In genomic region chr14:76974365-76974764, GRCh38 we compare ENCODE assay signal across 22 cellular contexts. TPM values are rescaled to one million over a fixed set of nuclear protein-coding genes. Genes with fewer than 3 reads are reported as not detected.
DNase-seq lines count a peak whose midpoint lies in the region; ATAC-seq, FAIRE-seq and TF ChIP-seq lines count a peak whose summit lies in the region.
"Had no signal": no experiment of that assay in that cellular context is flagged by ENCODE, and none has a peak within 500 bp of the region (broad histone marks: within the 10 kb centered on the region; RNA-seq: fewer than 3 reads in every experiment).

No MANE protein-coding gene starts in this region.

- H2BK15ac ChIP-seq in IMR-90 (ENCODE audit: low read depth, low read length) (no peak overlapping the region), H1 (ENCODE audit: low read length) (no peak overlapping the region)

- POLR2A ChIA-PET in IMR-90 (lab: Charles Lee; ENCODE audit: unreplicated experiment) (no interaction called here), H1 (lab: Charles Lee; ENCODE audit: partially characterized antibody) (interaction anchor here (0.6 to 2.6 kb wide), 6 partner anchors 10 to 96 kb away, joined by 3 to 7 read pairs (median 4); no protein-coding TSS in a partner anchor)

- H3K27me3 Mint-ChIP-seq in T-helper 1 cell treated with Interleukin-12 subunit alpha and Interleukin-12 subunit beta and Interleukin-4 antibody, amounts not matched to agents 30 μg/mL and 1 μg/mL, for 36 hours (ENCODE audit: low read depth), result no peaks in the 10 kb centered on the region
- H3K27me3 Mint-ChIP-seq in neural progenitor cell (ENCODE audit: insufficient read depth, low read depth), result peaks cover 6% of the 10 kb centered on the region
- H3K27me3 Mint-ChIP-seq: B cell; CD4-positive, alpha-beta T cell had no signal

- CTCF ChIA-PET in IMR-90 (lab: Yijun Ruan, JAX), result no interaction called here
- CTCF ChIA-PET in H1 (lab: Charles Lee; ENCODE audit: partially characterized antibody), result interaction anchor here (0.6 to 5.3 kb wide), 14 partner anchors 11 to 414 kb away, joined by 3 to 28 read pairs (median 4); no protein-coding TSS in a partner anchor

- H3K79me2 ChIP-seq in H1 (ENCODE audit: control insufficient read depth in 1 of 2, insufficient read depth in 2 of 2, low read length in 2 of 2) (no peaks in the 10 kb centered on the region), neural progenitor cell (ENCODE audit: low read depth) (no peaks in the 10 kb centered on the region)

- in situ Hi-C loops in IMR-90 (cut with MboI; ENCODE audit: low sequenced_read_pairs), result no loop called here

- H3K9me3 ChIP-seq in IMR-90 (ENCODE audit: control insufficient read depth, insufficient read depth, low read length) (no peaks in the 10 kb centered on the region), H1 (ENCODE audit: insufficient read depth in 2 of 2, low read depth in 1 of 2, low read length in 1 of 2) (no peaks in the 10 kb centered on the region), neural progenitor cell (ENCODE audit: low read depth) (no peaks in the 10 kb centered on the region)
- H3K9me3 ChIP-seq: Caco-2 had no signal

- H3K27ac ChIP-seq in IMR-90 (ENCODE audit: insufficient read depth, low read length), result no peak overlapping the region
- H3K27ac ChIP-seq in H1 (ENCODE audit: low read depth, low read length), result no peak overlapping the region
- no peak overlapping the region for H3K27ac ChIP-seq in neural progenitor cell
- H3K27ac ChIP-seq: 22Rv1, RWPE1 had no signal

- no peaks in the 10 kb centered on the region for H3K23me2 ChIP-seq in H1 (ENCODE audit: low read depth, low read length)

- no peak overlapping the region for H2BK12ac ChIP-seq in H1 (ENCODE audit: low read depth, low read length)

- DNase-seq in T-helper 1 cell (no peak), IMR-90 (no peak), H1 (ENCODE audit: low read depth in 1 of 2, low spot score in 2 of 2) (no peak), neural progenitor cell (ENCODE audit: low spot score) (no peak), NCI-H510A (lab: John Stamatoyannopoulos, UW) (no peak)
- DNase-seq: Caco-2; CD4-positive, alpha-beta T cell; DMS153; GDM1; KBM-7; NCI-H1105 treated with DMSO at 0.1 percent for 48 hours; NCI-H1694; NCI-H524; NCI-H82; PC-3; SIG-M5 had no signal

- intact Hi-C loops in IMR-90 (cut with micrococcal nuclease), result no loop called here

- H3K36me3 ChIP-seq in IMR-90 (ENCODE audit: control insufficient read depth, insufficient read depth, low read length), result no peaks in the 10 kb centered on the region
- no peaks in the 10 kb centered on the region for H3K36me3 ChIP-seq in H1 (ENCODE audit: control insufficient read depth in 2 of 4, insufficient read depth in 4 of 4, low read length in 3 of 4)
- no peaks in the 10 kb centered on the region for H3K36me3 ChIP-seq in neural progenitor cell

- H3K14ac ChIP-seq in IMR-90 (replicated peaks; ENCODE audit: low read depth, low read length), result no peak overlapping the region
- no peak overlapping the region for H3K14ac ChIP-seq in H1 (ENCODE audit: insufficient read length)

- TF ChIP-seq RAD21 in IMR-90 (IDR thresholded peaks at IDR 0.05; ENCODE audit: low read length) (no peak), H1 (IDR thresholded peaks at IDR 0.05 in 1 of 2, conservative IDR thresholded peaks at IDR 0.05 in 1 of 2; ENCODE audit: low read depth in 2 of 2, low read length in 2 of 2) (no peak)

- no peak overlapping the region for H3K4ac ChIP-seq in IMR-90 (ENCODE audit: low read depth, low read length)
- H3K4ac ChIP-seq in H1 (replicated peaks; ENCODE audit: insufficient read length, low read depth, low read length), result no peak overlapping the region

- H4K8ac ChIP-seq in IMR-90 (ENCODE audit: low read depth in 2 of 2, low read length in 2 of 2) (no peak overlapping the region), H1 (ENCODE audit: extremely low read depth, insufficient read depth, low read length) (no peak overlapping the region)

- H3K4me3 Mint-ChIP-seq in T-helper 1 cell treated with Interleukin-12 subunit alpha and Interleukin-12 subunit beta and Interleukin-4 antibody, amounts not matched to agents 30 μg/mL and 1 μg/mL, for 36 hours, result no peak overlapping the region
- H3K4me3 Mint-ChIP-seq in neural progenitor cell, result peak overlapping the region; percentile 2
- H3K4me3 Mint-ChIP-seq: B cell; CD4-positive, alpha-beta T cell had no signal

- H3K27ac Mint-ChIP-seq in T-helper 1 cell treated with Interleukin-12 subunit alpha and Interleukin-12 subunit beta and Interleukin-4 antibody, amounts not matched to agents 30 μg/mL and 1 μg/mL, for 36 hours, result peak overlapping the region; percentile 31
- peak overlapping the region; percentile 59 for H3K27ac Mint-ChIP-seq in neural progenitor cell
- H3K27ac Mint-ChIP-seq: B cell; CD4-positive, alpha-beta T cell had no signal

- H3K9ac ChIP-seq in IMR-90 (ENCODE audit: low read depth, low read length) (no peak overlapping the region), H1 (replicated peaks in 1 of 4; ENCODE audit: extremely low read depth in 1 of 4, low read depth in 3 of 4, low read length in 3 of 4) (no peak overlapping the region), neural progenitor cell (no peak overlapping the region)

- H3K23ac ChIP-seq in IMR-90 (ENCODE audit: low read depth, low read length) (no peak overlapping the region), H1 (ENCODE audit: insufficient read length) (no peak overlapping the region)

- H2BK20ac ChIP-seq in IMR-90 (ENCODE audit: low read depth, low read length), result no peak overlapping the region
- H2BK20ac ChIP-seq in H1 (ENCODE audit: low read length), result no peak overlapping the region

- H4K20me1 ChIP-seq in IMR-90 (ENCODE audit: insufficient read depth, low read length), result no peaks in the 10 kb centered on the region
- H4K20me1 ChIP-seq in H1 (replicated peaks in 1 of 2; ENCODE audit: control insufficient read depth in 1 of 2, insufficient read depth in 2 of 2, low read length in 2 of 2), result no peaks in the 10 kb centered on the region
- H4K20me1 ChIP-seq in neural progenitor cell (ENCODE audit: low read depth), result no peaks in the 10 kb centered on the region

- FAIRE-seq in H1 (lab: Jason Lieb, UNC), result no peak

- H3K4me1 ChIP-seq in IMR-90 (ENCODE audit: control insufficient read depth, insufficient read depth, low read length) (peaks cover 5% of the 10 kb centered on the region), H1 (replicated peaks in 1 of 4; ENCODE audit: control insufficient read depth in 3 of 4, insufficient read depth in 4 of 4, low read length in 3 of 4) (peaks cover 0 to 20% (median 3%) of the 10 kb centered on the region in 4 experiments; a peak in 6 of 7 replicates), neural progenitor cell (no peaks in the 10 kb centered on the region)

- no peaks in the 10 kb centered on the region for H3K79me1 ChIP-seq in IMR-90 (ENCODE audit: low read depth in 1 of 2, low read length in 2 of 2)
- no peaks in the 10 kb centered on the region for H3K79me1 ChIP-seq in H1 (ENCODE audit: low read depth, low read length)

- H2AK5ac ChIP-seq in IMR-90 (ENCODE audit: low read depth, low read length) (no peak overlapping the region), H1 (ENCODE audit: low read depth, low read length) (no peak overlapping the region)

- H3K27me3 ChIP-seq in IMR-90 (ENCODE audit: control insufficient read depth, insufficient read depth, low read length) (no peaks in the 10 kb centered on the region), H1 (replicated peaks in 1 of 4; ENCODE audit: control insufficient read depth in 3 of 4, extremely low read depth in 1 of 4, insufficient read depth in 3 of 4, low read length in 3 of 4) (no peaks in the 10 kb centered on the region), neural progenitor cell (no peaks in the 10 kb centered on the region)

- no peak for TF ChIP-seq POLR2A in IMR-90 (IDR thresholded peaks at IDR 0.05; ENCODE audit: low read depth, low read length)
- TF ChIP-seq POLR2A in H1 (IDR thresholded peaks at IDR 0.05; ENCODE audit: control extremely low read depth in 1 of 2, low read depth in 2 of 2, low read length in 2 of 2), result no peak

- H3K4me3 ChIP-seq in IMR-90 (ENCODE audit: insufficient read depth, low read depth, low read length) (no peak overlapping the region), H1 (ENCODE audit: extremely low read depth in 1 of 4, insufficient read depth in 2 of 4, low read depth in 3 of 4, low read length in 4 of 4) (no peak overlapping the region), neural progenitor cell (no peak overlapping the region)

- BruUV-seq in IMR-90 (replicated peaks; lab: Mats Ljungman, UMichigan), result no TSS peak

- no peak overlapping the region for H3K56ac ChIP-seq in IMR-90 (ENCODE audit: extremely low read depth, insufficient read depth, low read length)
- H3K56ac ChIP-seq in H1 (replicated peaks; ENCODE audit: insufficient read length, low read depth, low read length), result no peak overlapping the region

- no peaks in the 10 kb centered on the region for H3K9me3 Mint-ChIP-seq in T-helper 1 cell treated with Interleukin-12 subunit alpha and Interleukin-12 subunit beta and Interleukin-4 antibody, amounts not matched to agents 30 μg/mL and 1 μg/mL, for 36 hours
- no peaks in the 10 kb centered on the region for H3K9me3 Mint-ChIP-seq in neural progenitor cell
- H3K9me3 Mint-ChIP-seq: CD4-positive, alpha-beta T cell had no signal

- H3K4me1 Mint-ChIP-seq in T-helper 1 cell treated with Interleukin-12 subunit alpha and Interleukin-12 subunit beta and Interleukin-4 antibody, amounts not matched to agents 30 μg/mL and 1 μg/mL, for 36 hours (ENCODE audit: low read depth), result peaks cover 17% of the 10 kb centered on the region
- H3K4me1 Mint-ChIP-seq in neural progenitor cell, result peaks cover 46% of the 10 kb centered on the region

- dilution Hi-C loops in IMR-90 (cut with HindIII; ENCODE audit: low sequenced_read_pairs, unreplicated experiment), result no loop called here

- 100% methylated on average over 1 of the region's 2 CpGs; no CpG with 5 or more reads in 1 of the 2 experiments for WGBS in IMR-90 (ENCODE audit: extremely low coverage in 2 of 2, insufficient read length in 1 of 2), 2 experiments
- WGBS in H1 (ENCODE audit: extremely low coverage in 1 of 2, insufficient coverage in 1 of 2, insufficient read length in 1 of 2, insufficient replicate concordance in 2 of 2, low coverage in 1 of 2, low lambda C conversion rate in 2 of 2, missing lambda C conversion rate in 1 of 2), 2 experiments, result 91% methylated on average over 2 of the region's 2 CpGs; no CpG with 5 or more reads in 1 of the 2 experiments

- no peak overlapping the region for H2BK120ac ChIP-seq in IMR-90 (ENCODE audit: low read depth, low read length)
- H2BK120ac ChIP-seq in H1 (replicated peaks; ENCODE audit: low read depth, low read length), result no peak overlapping the region

- H3F3A ChIP-seq in neural progenitor cell (ENCODE audit: low read depth), result peaks cover 5% of the 10 kb centered on the region

- H2AFZ ChIP-seq in IMR-90 (replicated peaks; ENCODE audit: low read length, poor library complexity) (peak overlapping the region; percentile 43), H1 (ENCODE audit: low read length) (no peak overlapping the region), neural progenitor cell (replicated peaks) (no peak overlapping the region)

- TF ChIP-seq CTCF in IMR-90 (conservative IDR thresholded peaks at IDR 0.05; ENCODE audit: low read depth, low read length) (no peak), H1 (IDR thresholded peaks at IDR 0.05; ENCODE audit: control extremely low read depth in 1 of 3, insufficient read depth in 1 of 3, low read depth in 1 of 3, low read length in 3 of 3) (no peak), neural progenitor cell (IDR thresholded peaks at IDR 0.05) (no peak)

- H3K4me2 ChIP-seq in IMR-90 (ENCODE audit: low read depth, low read length) (no peak overlapping the region), H1 (ENCODE audit: insufficient read depth in 1 of 2, low read depth in 2 of 2, low read length in 2 of 2) (no peak overlapping the region), neural progenitor cell (no peak overlapping the region)

- no peaks in the 10 kb centered on the region for H3K36me3 Mint-ChIP-seq in T-helper 1 cell treated with Interleukin-12 subunit alpha and Interleukin-12 subunit beta and Interleukin-4 antibody, amounts not matched to agents 30 μg/mL and 1 μg/mL, for 36 hours (ENCODE audit: low read depth)
- no peaks in the 10 kb centered on the region for H3K36me3 Mint-ChIP-seq in neural progenitor cell

- H2BK5ac ChIP-seq in IMR-90 (ENCODE audit: low read depth, low read length, poor library complexity, severe bottlenecking), result no peak overlapping the region
- H2BK5ac ChIP-seq in H1 (ENCODE audit: low read depth, low read length), result no peak overlapping the region

- 0 out of 2 replicates have a peak, but pooled peaks cover 6% of the 10 kb centered on the region for H3K9me1 ChIP-seq in IMR-90 (ENCODE audit: insufficient read depth, low read length)

- no peak overlapping the region for H2AK9ac ChIP-seq in IMR-90 (replicated peaks; ENCODE audit: low read depth, low read length, poor library complexity)

- H3K18ac ChIP-seq in IMR-90 (ENCODE audit: low read depth, low read length) (no peak overlapping the region), H1 (ENCODE audit: extremely low read depth, low read length) (peak overlapping the region; percentile 19; the same call in 1 of the 2 replicates)

- ATAC-seq in IMR-90 (ENCODE audit: low read depth) (no peak), HG02763 (IDR thresholded peaks at IDR 0.05; ENCODE audit: unreplicated experiment) (no peak), GM21360 (IDR thresholded peaks at IDR 0.05; ENCODE audit: unreplicated experiment) (no peak)
- ATAC-seq: PC-3 had no signal

- no peak overlapping the region for H4K91ac ChIP-seq in IMR-90 (ENCODE audit: insufficient read depth, low read depth, low read length)
- no peak overlapping the region for H4K91ac ChIP-seq in H1 (replicated peaks; ENCODE audit: insufficient read length, low read length)

- H4K5ac ChIP-seq in IMR-90 (ENCODE audit: low read depth, low read length), result no peak overlapping the region
- H4K5ac ChIP-seq in H1 (ENCODE audit: insufficient read length, low read depth, low read length), result no peak overlapping the region

- no peak for TF ChIP-seq EP300 in H1 (IDR thresholded peaks at IDR 0.05; ENCODE audit: borderline replicate concordance in 1 of 2, low read depth in 2 of 2, low read length in 2 of 2)

RNA-seq across cellular contexts. Expression of gene IRF2BPL, which starts 54.1 kb away (rescaled TPM):
- total RNA-seq in IMR-90 (2012; rRNA removed), result 6.3 and 8.9 TPM in 2 replicates
- polyA plus RNA-seq in IMR-90 (2012; rRNA removed), result 14.5 and 15.8 TPM in 2 replicates
- polyA plus RNA-seq in IMR-90 (2012; cell fraction: cytosol; rRNA removed), result 13.2 and 35.9 TPM in 2 replicates
- polyA plus RNA-seq in IMR-90 (2012; cell fraction: nucleus; rRNA removed; ENCODE audit: low replicate concordance), result 24.7 and 36.8 TPM in 2 replicates
- 57.0 and 59.6 TPM in 2 replicates for total RNA-seq in H1 (2021; fragmentation: NEBNext Ultra II Directional; extraction: Animal tissue kit (Norgen Biotek cat#: 25700))
- polyA plus RNA-seq in H1 (2011; rRNA removed), result 18.8 and 32.1 TPM in 2 replicates
- polyA plus RNA-seq in H1 (2011; cell fraction: cytosol; rRNA removed), result 22.0 TPM
- polyA plus RNA-seq in H1 (2011; cell fraction: nucleus; rRNA removed), result 27.5 TPM
- polyA plus RNA-seq in H1 (2012, experiment 1 of 2), result 36.5 to 43.3 TPM (median 39.3 TPM) in 4 replicates
- 26.8 TPM for polyA plus RNA-seq in H1 (2012, experiment 2 of 2)
- polyA plus RNA-seq in H1 (2013, experiment 1 of 2), result 21.9 TPM
- polyA plus RNA-seq in H1 (2013, experiment 2 of 2), result 22.6 TPM
- polyA minus RNA-seq in H1 (2011; rRNA and poly(A)+ RNA removed), result 7.7 and 12.6 TPM in 2 replicates
- polyA minus RNA-seq in H1 (2011; cell fraction: cytosol; rRNA and poly(A)+ RNA removed), result 47.4 TPM
- polyA minus RNA-seq in H1 (2011; cell fraction: nucleus; rRNA and poly(A)+ RNA removed), result 25.9 TPM
- 4.8 and 14.9 TPM in 2 replicates for total RNA-seq in neural progenitor cell (ENCODE audit: low replicate concordance)
